In genomic region chr2:108978709-108979111, GRCh38 we compare ENCODE assay signal across 19 cellular contexts. TPM values are rescaled to one million over a fixed set of nuclear protein-coding genes. Genes with fewer than 3 reads are reported as not detected.
DNase-seq lines count a peak whose midpoint lies in the region; ATAC-seq and TF ChIP-seq lines count a peak whose summit lies in the region.
"Had no signal": no experiment of that assay in that cellular context is flagged by ENCODE, and none has a peak within 500 bp of the region (broad histone marks: within the 10 kb centered on the region; RNA-seq: fewer than 3 reads in every experiment).

No MANE protein-coding gene starts in this region.

- peak in 2 of 3 experiments; percentile 17 to 60 for DNase-seq in NCI-H1417 (lab: John Stamatoyannopoulos, UW)
- no peak for DNase-seq in NCI-H1417 treated with DMSO at 0.1 percent for 48 hours (lab: John Stamatoyannopoulos, UW)
- DNase-seq in PC-3: no peak
- no peak for DNase-seq in left colon
- no peak for DNase-seq in stimulated activated naive B cell treated with anti-CD40 and anti-IgM and Interleukin-4, amounts not matched to agents 10 μg/mL and 1 μg/mL and 100 μg/mL, for 72 hours
- no peak for DNase-seq in tibial nerve (ENCODE audit: low spot score in 2 of 2)
- DNase-seq in stimulated activated CD4-positive, alpha-beta T cell treated with anti-CD3 and anti-CD28 coated beads, Interleukin-12 subunit alpha, Interleukin-12 subunit beta, amount 100 ng/mL, for 4 hours: no peak
- DNase-seq in NCI-H2196 treated with DMSO at 0.1 percent for 48 hours (lab: John Stamatoyannopoulos, UW; ENCODE audit: unreplicated experiment): no peak
- DNase-seq: activated CD4-positive, alpha-beta T cell treated with anti-CD3 and anti-CD28 coated beads, Interleukin-2, amount 10 ng/mL, durations not matched to agents 24 days and 14 days; activated naive CD4-positive, alpha-beta T cell treated with anti-CD3 and anti-CD28 coated beads, Interleukin-2, amount 50 U/mL, for 16 hours; activated T-cell treated with anti-CD3 and anti-CD28 coated beads for 4 hours; CD8-positive, alpha-beta memory T cell; effector memory CD4-positive, alpha-beta T cell; foreskin keratinocyte; NCI-H1436 treated with DMSO at 0.1 percent for 48 hours had no signal

- TF ChIP-seq EP300 in tibial nerve (IDR thresholded peaks at IDR 0.05): no peak

- no peaks in the 10 kb centered on the region for H4K20me1 ChIP-seq in PC-3 (ENCODE audit: low read length)

- no peaks in the 10 kb centered on the region for H3K36me3 Mint-ChIP-seq in stimulated activated naive B cell treated with anti-CD40 and anti-IgM and Interleukin-4, amounts not matched to agents 10 μg/mL and 1 μg/mL and 100 μg/mL, for 72 hours
- H3K36me3 Mint-ChIP-seq: CD8-positive, alpha-beta memory T cell had no signal

- no peaks in the 10 kb centered on the region for H3K27me3 ChIP-seq in PC-3 (ENCODE audit: low read length)
- no peaks in the 10 kb centered on the region for H3K27me3 ChIP-seq in tibial nerve

- no peak overlapping the region for H3K9ac ChIP-seq in PC-3 (ENCODE audit: low read length)
- H3K9ac ChIP-seq: parathyroid adenoma had no signal

- peaks cover 7% of the 10 kb centered on the region in 2 donors for H3K27me3 Mint-ChIP-seq in stimulated activated naive B cell treated with anti-CD40 and anti-IgM and Interleukin-4, amounts not matched to agents 10 μg/mL and 1 μg/mL and 100 μg/mL, for 72 hours
- H3K27me3 Mint-ChIP-seq: activated CD4-positive, alpha-beta T cell treated with anti-CD3 and anti-CD28 coated beads, Interleukin-2, amount 10 ng/mL, durations not matched to agents 24 days and 14 days; CD8-positive, alpha-beta memory T cell had no signal

- CTCF ChIA-PET in PC-3 (lab: Charles Lee): no interaction called here

- H3K27ac Mint-ChIP-seq in stimulated activated naive B cell treated with anti-CD40 and anti-IgM and Interleukin-4, amounts not matched to agents 10 μg/mL and 1 μg/mL and 100 μg/mL, for 72 hours: peak overlapping the region; percentile 51
- H3K27ac Mint-ChIP-seq: activated CD4-positive, alpha-beta T cell treated with anti-CD3 and anti-CD28 coated beads, Interleukin-2, amount 10 ng/mL, durations not matched to agents 24 days and 14 days had no signal

- TF ChIP-seq POLR2A in tibial nerve (IDR thresholded peaks at IDR 0.05): no peak

- H3F3A ChIP-seq in PC-3 (ENCODE audit: low read length, unreplicated experiment): no peaks in the 10 kb centered on the region

- no peaks in the 10 kb centered on the region for H3K36me3 ChIP-seq in PC-3 (ENCODE audit: low read depth, low read length)
- H3K36me3 ChIP-seq in tibial nerve: no peaks in the 10 kb centered on the region
- H3K36me3 ChIP-seq: SJSA1 had no signal

- H3K4me3 ChIP-seq in PC-3 (ENCODE audit: low read length): no peak overlapping the region
- H3K4me3 ChIP-seq in tibial nerve: no peak overlapping the region
- H3K4me3 ChIP-seq: SJSA1 had no signal

- 33 to 43% methylated on average over 7 of the region's 7 CpGs for WGBS in tibial nerve, 2 donors

- no peak overlapping the region for H2AFZ ChIP-seq in PC-3 (ENCODE audit: low read length)
- H2AFZ ChIP-seq: parathyroid adenoma had no signal

- POLR2A ChIA-PET in PC-3 (lab: Charles Lee; ENCODE audit: unreplicated experiment): no interaction called here

- ATAC-seq in PC-3 (0 out of 2 replicates have a peak, but pooled peaks have one; percentile 20), left colon (peak; percentile 54)
- no peak for ATAC-seq in stimulated activated naive B cell treated with anti-CD40 and anti-IgM and Interleukin-4, amounts not matched to agents 10 μg/mL and 1 μg/mL and 100 μg/mL, for 72 hours (replicated peaks)
- ATAC-seq: foreskin keratinocyte had no signal

- no peak for TF ChIP-seq CTCF in PC-3 (conservative IDR thresholded peaks at IDR 0.05; ENCODE audit: low read depth, low read length)
- TF ChIP-seq CTCF in tibial nerve (IDR thresholded peaks at IDR 0.05): no peak

- H3K4me3 Mint-ChIP-seq in stimulated activated naive B cell treated with anti-CD40 and anti-IgM and Interleukin-4, amounts not matched to agents 10 μg/mL and 1 μg/mL and 100 μg/mL, for 72 hours: no peak overlapping the region
- H3K4me3 Mint-ChIP-seq: activated CD4-positive, alpha-beta T cell treated with anti-CD3 and anti-CD28 coated beads, Interleukin-2, amount 10 ng/mL, durations not matched to agents 24 days and 14 days; CD8-positive, alpha-beta memory T cell had no signal

- no peak overlapping the region for H3K4me2 ChIP-seq in PC-3 (ENCODE audit: low read length)

- H3K4me1 ChIP-seq in PC-3 (ENCODE audit: insufficient read depth, low read length): peaks cover 8% of the 10 kb centered on the region
- peaks cover 0 to 4% (median 0%) of the 10 kb centered on the region in 4 donors for H3K4me1 ChIP-seq in tibial nerve
- H3K4me1 ChIP-seq: foreskin keratinocyte, parathyroid adenoma had no signal

- no peaks in the 10 kb centered on the region for H3K9me3 ChIP-seq in PC-3 (ENCODE audit: low read length)
- H3K9me3 ChIP-seq in tibial nerve: no peaks in the 10 kb centered on the region
- H3K9me3 ChIP-seq: SJSA1 had no signal

- H3K27ac ChIP-seq in PC-3 (ENCODE audit: low read length) (no peak overlapping the region), tibial nerve (no peak overlapping the region)
- H3K27ac ChIP-seq: 22Rv1, foreskin keratinocyte, parathyroid adenoma, SJSA1 had no signal

- H3K9me2 ChIP-seq in PC-3 (replicated peaks; ENCODE audit: low read length): no peaks in the 10 kb centered on the region

- no TSS peak for BruUV-seq in PC-3 (replicated peaks; lab: Mats Ljungman, UMichigan)

- H3K79me2 ChIP-seq in PC-3 (ENCODE audit: low read length): no peaks in the 10 kb centered on the region
- H3K79me2 ChIP-seq: parathyroid adenoma had no signal

- intact Hi-C loops in PC-3 (cut with micrococcal nuclease) (no loop called here), left colon (cut with DNase I, micrococcal nuclease) (no loop called here)

- H3K9me3 Mint-ChIP-seq in stimulated activated naive B cell treated with anti-CD40 and anti-IgM and Interleukin-4, amounts not matched to agents 10 μg/mL and 1 μg/mL and 100 μg/mL, for 72 hours: no peaks in the 10 kb centered on the region
- H3K9me3 Mint-ChIP-seq: activated CD4-positive, alpha-beta T cell treated with anti-CD3 and anti-CD28 coated beads, Interleukin-2, amount 10 ng/mL, durations not matched to agents 24 days and 14 days; CD8-positive, alpha-beta memory T cell had no signal

- no peaks in the 10 kb centered on the region for H3K4me1 Mint-ChIP-seq in stimulated activated naive B cell treated with anti-CD40 and anti-IgM and Interleukin-4, amounts not matched to agents 10 μg/mL and 1 μg/mL and 100 μg/mL, for 72 hours

RNA-seq across cellular contexts. Expression of gene EDAR, which starts 10.3 kb away (rescaled TPM):
- total RNA-seq in PC-3 (2014; rRNA removed): 0.04 TPM in 1 of 2 replicates, not detected in the other
- total RNA-seq in left colon: under 1 TPM; 0.43 to 0.61 TPM
- total RNA-seq in tibial nerve: under 1 TPM in 1 of 4 donors, not detected in 3; under 0.01 TPM
- total RNA-seq: foreskin keratinocyte, SJSA1, subcutaneous adipose tissue had no signal

Comparison
In these comparisons a context has a peak if more than half of its experiments do, and no peak if none do; other contexts are left out.
1. DNase-seq: peak in NCI-H1417 (2 of 3); none in NCI-H1417 treated with DMSO at 0.1 percent for 48 hours (single experiment), PC-3 (single experiment), left colon (0 of 2), stimulated activated naive B cell treated with anti-CD40 and anti-IgM and Interleukin-4, amounts not matched to agents 10 μg/mL and 1 μg/mL and 100 μg/mL, for 72 hours (single experiment), tibial nerve (0 of 2), stimulated activated CD4-positive, alpha-beta T cell treated with anti-CD3 and anti-CD28 coated beads, Interleukin-12 subunit alpha, Interleukin-12 subunit beta, amount 100 ng/mL, for 4 hours (single experiment) and NCI-H2196 treated with DMSO at 0.1 percent for 48 hours (single experiment).
2. ATAC-seq: peak in PC-3 (single experiment) and left colon (single experiment); none in stimulated activated naive B cell treated with anti-CD40 and anti-IgM and Interleukin-4, amounts not matched to agents 10 μg/mL and 1 μg/mL and 100 μg/mL, for 72 hours (0 of 2).